ENCODE assay signal across 1 cellular context in genomic region chr3:64686446-64686908, GRCh38.
TF ChIP-seq lines count a peak whose summit lies in the region.

No MANE protein-coding gene starts in this region.

TF ChIP-seq in HepG2, 621 proteins besides CTCF, POLR2A, EP300 and RAD21 (continued from another document):
- TF ChIP-seq ZNF800 (CRISPR knock-in tag; IDR thresholded peaks at IDR 0.05) = peak; percentile 27; the same call in 1 of the 2 replicates
- TF ChIP-seq ZBTB26 (CRISPR knock-in tag; IDR thresholded peaks at IDR 0.05; ENCODE audit: borderline replicate concordance) = no peak
- no peak for TF ChIP-seq CBX2 (IDR thresholded peaks at IDR 0.05; ENCODE audit: low read depth, low read length)
- 0 out of 2 replicates have a peak, but pooled peaks have one; percentile 38 for TF ChIP-seq CBX2 (CRISPR knock-in tag; IDR thresholded peaks at IDR 0.05; ENCODE audit: low read depth)
- no peak for TF ChIP-seq ZC3H4 (CRISPR knock-in tag; IDR thresholded peaks at IDR 0.05; ENCODE audit: borderline replicate concordance)
- no peak for TF ChIP-seq FOXO1 (CRISPR knock-in tag; IDR thresholded peaks at IDR 0.05)
- no peak for TF ChIP-seq ZNF44 (CRISPR knock-in tag; IDR thresholded peaks at IDR 0.05)
- TF ChIP-seq ZFP37 (CRISPR knock-in tag; IDR thresholded peaks at IDR 0.05; ENCODE audit: borderline replicate concordance) = no peak
- peak; percentile 10; the same call in 1 of the 2 replicates for TF ChIP-seq ZNF687 (CRISPR knock-in tag; IDR thresholded peaks at IDR 0.05)
- TF ChIP-seq DPF2 (CRISPR knock-in tag; IDR thresholded peaks at IDR 0.05; ENCODE audit: borderline replicate concordance, low read depth) = no peak
- TF ChIP-seq ZBTB1 (CRISPR knock-in tag; IDR thresholded peaks at IDR 0.05; ENCODE audit: borderline replicate concordance) = no peak
- TF ChIP-seq ZNF543 (CRISPR knock-in tag; IDR thresholded peaks at IDR 0.05) = no peak
- no peak for TF ChIP-seq ONECUT2 (CRISPR knock-in tag; IDR thresholded peaks at IDR 0.05)
- TF ChIP-seq ZFP90 (CRISPR knock-in tag; IDR thresholded peaks at IDR 0.05; ENCODE audit: borderline replicate concordance) = no peak
- no peak for TF ChIP-seq ZNF615 (CRISPR knock-in tag; IDR thresholded peaks at IDR 0.05; ENCODE audit: borderline replicate concordance)
